Comparison of ENCODE assay signal across 12 cellular contexts in the genomic region with DNA sequence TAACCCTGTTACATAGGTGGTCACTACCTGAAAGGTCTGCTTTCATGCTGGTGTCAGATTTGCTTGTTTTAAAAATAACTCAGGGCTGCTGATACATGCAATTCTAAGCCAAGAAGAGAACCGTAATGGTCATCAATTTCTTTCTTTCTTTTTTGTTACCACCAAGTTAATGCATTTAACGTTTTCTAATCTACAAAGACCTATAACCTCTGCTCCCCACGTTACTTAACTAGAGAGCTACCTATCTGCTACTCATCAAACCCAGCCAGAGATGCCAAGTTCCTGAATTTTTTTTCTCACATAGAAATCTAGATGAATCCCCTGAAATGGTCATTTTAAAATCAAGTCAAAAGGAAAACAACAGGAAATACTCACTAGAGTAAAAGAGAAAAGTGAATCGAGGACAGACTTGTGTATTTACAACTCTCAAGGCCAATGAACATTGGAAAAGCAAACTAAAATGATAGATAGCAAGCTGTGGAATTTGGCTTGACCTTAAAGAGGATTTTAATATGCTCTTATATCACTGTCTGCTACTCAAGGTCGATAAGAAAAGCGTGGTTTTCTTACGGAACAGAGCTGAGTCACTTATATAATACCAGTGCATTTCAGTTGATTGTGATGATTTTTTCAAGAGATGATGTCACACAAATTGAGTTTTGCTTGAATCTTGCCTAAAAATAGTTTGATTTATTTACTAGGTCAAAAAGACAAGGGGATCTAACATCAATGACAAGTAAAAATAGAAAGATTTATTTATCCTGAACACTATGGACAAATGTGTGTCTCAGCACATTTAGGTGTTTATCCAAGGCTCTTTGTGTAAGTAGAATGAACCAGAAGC.
DNase-seq lines count a peak whose midpoint lies in the region; ATAC-seq, FAIRE-seq and TF ChIP-seq lines count a peak whose summit lies in the region.
"Had no signal": no experiment of that assay in that cellular context is flagged by ENCODE, and none has a peak within 500 bp of the region (broad histone marks: within the 10 kb centered on the region; RNA-seq: fewer than 3 reads in every experiment).

No MANE protein-coding gene starts in this region.

- BruUV-seq in MCF 10A (replicated peaks; lab: Mats Ljungman, UMichigan), result no TSS peak
- TSS peak; percentile 97 for BruUV-seq in HepG2 (replicated peaks; lab: Mats Ljungman, UMichigan)

- no peak overlapping the region for H3K4me3 Mint-ChIP-seq in MCF 10A (ENCODE audit: unreplicated experiment)
- H3K4me3 Mint-ChIP-seq: memory B cell had no signal

- peaks cover 5% of the 10 kb centered on the region for H3K4me1 Mint-ChIP-seq in MCF 10A (ENCODE audit: insufficient read depth, unreplicated experiment)

- POLR2A ChIA-PET in MCF 10A (lab: Yijun Ruan, JAX), result no interaction called here
- POLR2A ChIA-PET in HepG2 (lab: Yijun Ruan, JAX), result interaction anchor here (1.2 to 4.1 kb wide), 3 partner anchors 49 to 73 kb away, joined by 3 to 62 read pairs (median 4); no protein-coding TSS in a partner anchor

- no peaks in the 10 kb centered on the region for H4K20me1 ChIP-seq in HepG2 (ENCODE audit: insufficient read depth, low read length)

- in situ Hi-C loops in HepG2 (cut with HindIII; ENCODE audit: extremely low pct_ligation_motif_present, low pct_unique_long_range_greater_than_20kb), result loop anchor here (5.0 kb wide), 2 partner anchors 48 to 68 kb away; no protein-coding TSS in a partner anchor

- TF ChIP-seq EP300 in HepG2 (IDR thresholded peaks at IDR 0.05; ENCODE audit: low read depth in 2 of 2, low read length in 2 of 2) (peak; percentile 66 to 98; a peak in 3 of 4 replicates), HepG2 (CRISPR knock-in tag; IDR thresholded peaks at IDR 0.05; ENCODE audit: borderline replicate concordance) (peak; percentile 80; the same call in 1 of the 2 replicates)

- H3K4me3 ChIP-seq in breast epithelium (no peak overlapping the region), HepG2 (replicated peaks in 1 of 3; ENCODE audit: insufficient read depth in 1 of 3, low read depth in 2 of 3, low read length in 3 of 3) (peak overlapping the region in 2 of 3 experiments; percentile 12 to 31; a peak in 1 of 6 replicates), testis (no peak overlapping the region)

- peak overlapping the region; percentile 62 for H3K4me2 ChIP-seq in HepG2 (ENCODE audit: low read depth, low read length)

- no peaks in the 10 kb centered on the region for H3K9me3 Mint-ChIP-seq in MCF 10A (ENCODE audit: unreplicated experiment)
- H3K9me3 Mint-ChIP-seq: activated T-cell treated with anti-CD3 and anti-CD28 coated beads, Interleukin-2, amount 50 U/mL, for 4 hours; memory B cell had no signal

- H3K27me3 ChIP-seq in breast epithelium (no peaks in the 10 kb centered on the region), HepG2 (ENCODE audit: control insufficient read depth in 1 of 2, insufficient read depth in 2 of 2, low read length in 2 of 2) (no peaks in the 10 kb centered on the region), testis (no peaks in the 10 kb centered on the region)

- TF ChIP-seq POLR2A in breast epithelium (IDR thresholded peaks at IDR 0.05) (no peak), HepG2 (IDR thresholded peaks at IDR 0.05; ENCODE audit: insufficient read depth in 1 of 2, low read depth in 2 of 2, low read length in 2 of 2) (no peak), testis (IDR thresholded peaks at IDR 0.05) (no peak)

- no peak for TF ChIP-seq RAD21 in HepG2 (CRISPR knock-in tag; IDR thresholded peaks at IDR 0.05)

- H3K27ac Mint-ChIP-seq in MCF 10A (ENCODE audit: low read depth, unreplicated experiment), result no peak overlapping the region

- peak overlapping the region; percentile 57 for H3K9ac ChIP-seq in HepG2 (ENCODE audit: insufficient read depth, low read depth, low read length)

- WGBS in HepG2 (ENCODE audit: low lambda C conversion rate), result 3% methylated on average over 7 of the region's 7 CpGs
- WGBS in testis, 2 donors, result 31 to 32% methylated on average over 7 of the region's 7 CpGs

- ATAC-seq in HepG2 (peak; percentile 84), GM18858 (IDR thresholded peaks at IDR 0.05; ENCODE audit: unreplicated experiment) (no peak), GM21619 (IDR thresholded peaks at IDR 0.05; ENCODE audit: unreplicated experiment) (no peak)
- ATAC-seq: activated T-cell treated with anti-CD3 and anti-CD28 coated beads, Interleukin-2, amount 50 U/mL, for 4 hours had no signal

- H3K4me1 ChIP-seq in breast epithelium, result no peaks in the 10 kb centered on the region
- H3K4me1 ChIP-seq in HepG2 (ENCODE audit: insufficient read depth, low read length), result peaks cover 78% of the 10 kb centered on the region
- peaks cover 40% of the 10 kb centered on the region for H3K4me1 ChIP-seq in testis

- DNase-seq in breast epithelium (ENCODE audit: low spot score in 2 of 2), result no peak
- DNase-seq in MCF 10A (ENCODE audit: unreplicated experiment), result no peak
- peak; percentile 94 for DNase-seq in HepG2 (ENCODE audit: low spot score)
- DNase-seq in testis, result no peak
- DNase-seq in OCI-M2 (lab: John Stamatoyannopoulos, UW; ENCODE audit: unreplicated experiment), result no peak
- DNase-seq: activated T-cell treated with anti-CD3 and anti-CD28 coated beads, Interleukin-2, amount 50 U/mL, for 4 hours; NCI-H187; stimulated activated CD4-positive, alpha-beta T cell treated with anti-CD3 and anti-CD28 coated beads, Interleukin-4, amount 100 ng/mL, for 1 hour had no signal

- FAIRE-seq in HepG2 (lab: Jason Lieb, UNC), result peak; percentile 57

- no peaks in the 10 kb centered on the region for H3K36me3 Mint-ChIP-seq in MCF 10A (ENCODE audit: insufficient read depth, unreplicated experiment)
- H3K36me3 Mint-ChIP-seq: memory B cell had no signal

- no peaks in the 10 kb centered on the region for H3K27me3 Mint-ChIP-seq in MCF 10A (ENCODE audit: insufficient read depth, unreplicated experiment)
- H3K27me3 Mint-ChIP-seq: memory B cell had no signal

- H3K9me3 ChIP-seq in breast epithelium (no peaks in the 10 kb centered on the region), HepG2 (ENCODE audit: low read length) (no peaks in the 10 kb centered on the region), testis (no peaks in the 10 kb centered on the region)

- H3K79me2 ChIP-seq in HepG2 (ENCODE audit: insufficient read depth, low read length), result no peaks in the 10 kb centered on the region

- TF ChIP-seq CTCF in breast epithelium (IDR thresholded peaks at IDR 0.05), result no peak
- TF ChIP-seq CTCF in MCF 10A (IDR thresholded peaks at IDR 0.05; ENCODE audit: unreplicated experiment), result no peak
- TF ChIP-seq CTCF in HepG2 (CRISPR knock-in tag; IDR thresholded peaks at IDR 0.05), result no peak
- no peak for TF ChIP-seq CTCF in testis (IDR thresholded peaks at IDR 0.05)

- peak overlapping the region; percentile 4 for H2AFZ ChIP-seq in HepG2 (ENCODE audit: low read length)

- peak overlapping the region; percentile 34 to 41 for H3K27ac ChIP-seq in breast epithelium
- H3K27ac ChIP-seq in angular gyrus (ENCODE audit: low read depth, low read length), result peak overlapping the region; percentile 54
- peak overlapping the region; percentile 81 for H3K27ac ChIP-seq in HepG2 (ENCODE audit: extremely low read length, insufficient read depth, low read length)
- H3K27ac ChIP-seq in testis, result peak overlapping the region; percentile 48 to 74

- intact Hi-C loops in breast epithelium (cut with DNase I; ENCODE audit: low total_unique reads), result no loop called here
- intact Hi-C loops in MCF 10A (cut with micrococcal nuclease), result no loop called here
- intact Hi-C loops in HepG2 (cut with micrococcal nuclease; ENCODE audit: unreplicated experiment), result loop anchor here (1.0 to 2.0 kb wide), 2 partner anchors 52 to 75 kb away; no protein-coding TSS in a partner anchor
- intact Hi-C loops in testis (cut with DNase I; ENCODE audit: low total_unique reads), result no loop called here

- CTCF ChIA-PET in MCF 10A (lab: Yijun Ruan, JAX) (interaction anchor here (0.6 to 1.6 kb wide), 2 partner anchors 9 to 17 kb away, joined by 3 to 6 read pairs; no protein-coding TSS in a partner anchor), HepG2 (lab: Yijun Ruan, JAX; ENCODE audit: low intra/inter-chr PET ratio, low total read pairs) (no interaction called here)

- H3K36me3 ChIP-seq in breast epithelium (no peaks in the 10 kb centered on the region), HepG2 (replicated peaks in 1 of 2; ENCODE audit: control insufficient read depth in 1 of 2, insufficient read depth in 2 of 2, low read length in 2 of 2) (no peaks in the 10 kb centered on the region), testis (ENCODE audit: low read depth, missing control alignments) (no peaks in the 10 kb centered on the region)

TF ChIP-seq in HepG2, 621 proteins besides CTCF, POLR2A, EP300 and RAD21 (continues in another document):
- peak; percentile 89; the same call in 1 of the 2 replicates for TF ChIP-seq HMG20A (CRISPR knock-in tag; IDR thresholded peaks at IDR 0.05; ENCODE audit: borderline replicate concordance)
- peak; percentile 91 for TF ChIP-seq TEAD3 (CRISPR knock-in tag; optimal IDR thresholded peaks at IDR 0.05; ENCODE audit: borderline replicate concordance)

Comparison
In these comparisons a context has a peak if more than half of its experiments do, and no peak if none do; other contexts are left out.
1. H3K4me3 ChIP-seq: peak in HepG2 (2 of 3); none in breast epithelium (0 of 3) and testis (0 of 2).
2. Peak in every context shown above with its lines, with median percentiles within 50 percentile points of each other: H3K27ac ChIP-seq.